14 cellular contexts compared by ENCODE assay signal in genomic region chr18:79905993-79906392, GRCh38. TPM values are rescaled to one million over a fixed set of nuclear protein-coding genes. Genes with fewer than 3 reads are reported as not detected.
DNase-seq lines count a peak whose midpoint lies in the region; ATAC-seq and TF ChIP-seq lines count a peak whose summit lies in the region.
"Had no signal": no experiment of that assay in that cellular context is flagged by ENCODE, and none has a peak within 500 bp of the region (broad histone marks: within the 10 kb centered on the region; RNA-seq: fewer than 3 reads in every experiment).

No MANE protein-coding gene starts in this region.

- no peaks in the 10 kb centered on the region for H3K36me3 ChIP-seq in smooth muscle cell (ENCODE audit: low read depth)

- H3K9me3 ChIP-seq in smooth muscle cell (replicated peaks; ENCODE audit: low read depth), result no peaks in the 10 kb centered on the region

- H3K4me1 Mint-ChIP-seq in activated T-cell treated with anti-CD3 and anti-CD28 coated beads, Interleukin-2, amount 50 U/mL, for 24 hours (ENCODE audit: low read depth), result peaks cover 16% of the 10 kb centered on the region
- H3K4me1 Mint-ChIP-seq in activated naive CD8-positive, alpha-beta T cell treated with anti-CD3 and anti-CD28 coated beads for 36 hours, result peaks cover 17% of the 10 kb centered on the region

- H3K27me3 Mint-ChIP-seq in activated T-cell treated with anti-CD3 and anti-CD28 coated beads, Interleukin-2, amount 50 U/mL, for 24 hours, result no peaks in the 10 kb centered on the region
- no peaks in the 10 kb centered on the region for H3K27me3 Mint-ChIP-seq in activated naive CD8-positive, alpha-beta T cell treated with anti-CD3 and anti-CD28 coated beads for 36 hours
- H3K27me3 Mint-ChIP-seq: CD4-positive, alpha-beta T cell had no signal

- DNase-seq in activated T-cell treated with anti-CD3 and anti-CD28 coated beads, Interleukin-2, amount 50 U/mL, for 24 hours, result no peak
- DNase-seq in activated T-cell treated with anti-CD3 and anti-CD28 coated beads for 4 hours (no peak), smooth muscle cell (lab: John Stamatoyannopoulos, UW; ENCODE audit: unreplicated experiment) (no peak), NCI-H748 treated with DMSO at 0.1 percent for 48 hours (lab: John Stamatoyannopoulos, UW) (no peak), germinal center (ENCODE audit: low spot score) (no peak)
- no peak for DNase-seq in activated naive CD8-positive, alpha-beta T cell treated with anti-CD3 and anti-CD28 coated beads for 36 hours
- DNase-seq: AML-193; CD4-positive, alpha-beta T cell; MG63; NCI-H1092 treated with DMSO at 0.1 percent for 48 hours; NCI-H1694; NCI-H446; PC-9 had no signal

- no peak overlapping the region for H3K4me3 Mint-ChIP-seq in activated T-cell treated with anti-CD3 and anti-CD28 coated beads, Interleukin-2, amount 50 U/mL, for 24 hours
- peak overlapping the region; percentile 11 for H3K4me3 Mint-ChIP-seq in activated naive CD8-positive, alpha-beta T cell treated with anti-CD3 and anti-CD28 coated beads for 36 hours
- H3K4me3 Mint-ChIP-seq: CD4-positive, alpha-beta T cell had no signal

- H3K9me3 Mint-ChIP-seq in activated T-cell treated with anti-CD3 and anti-CD28 coated beads, Interleukin-2, amount 50 U/mL, for 24 hours, result no peaks in the 10 kb centered on the region
- H3K9me3 Mint-ChIP-seq in activated naive CD8-positive, alpha-beta T cell treated with anti-CD3 and anti-CD28 coated beads for 36 hours, result no peaks in the 10 kb centered on the region
- H3K9me3 Mint-ChIP-seq: CD4-positive, alpha-beta T cell had no signal

- H3K4me3 ChIP-seq in smooth muscle cell, result no peak overlapping the region
- H3K4me3 ChIP-seq: MG63, PC-9 had no signal

- 50% methylated on average over 1 of the region's 1 CpG for WGBS in smooth muscle cell (ENCODE audit: low lambda C conversion rate)

- H3F3A ChIP-seq in smooth muscle cell (ENCODE audit: low read depth), result peaks cover 13% of the 10 kb centered on the region

- H2AFZ ChIP-seq in smooth muscle cell (ENCODE audit: low read depth), result no peak overlapping the region
- H2AFZ ChIP-seq: PC-9 had no signal

- peaks cover 38% of the 10 kb centered on the region for H3K36me3 Mint-ChIP-seq in activated T-cell treated with anti-CD3 and anti-CD28 coated beads, Interleukin-2, amount 50 U/mL, for 24 hours (ENCODE audit: low read depth)
- H3K36me3 Mint-ChIP-seq in activated naive CD8-positive, alpha-beta T cell treated with anti-CD3 and anti-CD28 coated beads for 36 hours, result peaks cover 22% of the 10 kb centered on the region

- no peak overlapping the region for H3K9ac ChIP-seq in smooth muscle cell (ENCODE audit: low read depth)

- H3K79me2 ChIP-seq in smooth muscle cell (ENCODE audit: low read depth), result peaks cover 4% of the 10 kb centered on the region

- peak overlapping the region; percentile 9 for H3K27ac Mint-ChIP-seq in activated T-cell treated with anti-CD3 and anti-CD28 coated beads, Interleukin-2, amount 50 U/mL, for 24 hours
- peak overlapping the region; percentile 39 for H3K27ac Mint-ChIP-seq in activated naive CD8-positive, alpha-beta T cell treated with anti-CD3 and anti-CD28 coated beads for 36 hours
- H3K27ac Mint-ChIP-seq: CD4-positive, alpha-beta T cell had no signal

- peak overlapping the region; percentile 49 for H3K27ac ChIP-seq in smooth muscle cell (ENCODE audit: low read depth)
- H3K27ac ChIP-seq: PC-9 had no signal

- peaks cover 34% of the 10 kb centered on the region for H4K20me1 ChIP-seq in smooth muscle cell (ENCODE audit: low read depth)

- ATAC-seq in GM21786 (IDR thresholded peaks at IDR 0.05; ENCODE audit: unreplicated experiment), result peak; percentile 52

- TF ChIP-seq CTCF in smooth muscle cell (IDR thresholded peaks at IDR 0.05; ENCODE audit: borderline replicate concordance, insufficient read depth, poor library complexity, severe bottlenecking), result no peak

- H3K27me3 ChIP-seq in smooth muscle cell (ENCODE audit: low read depth), result no peaks in the 10 kb centered on the region
- H3K27me3 ChIP-seq: MG63 had no signal

- peaks cover 5% of the 10 kb centered on the region for H3K4me1 ChIP-seq in smooth muscle cell (ENCODE audit: low read depth)

- H3K4me2 ChIP-seq in smooth muscle cell, result peak overlapping the region; percentile 52
- H3K4me2 ChIP-seq: PC-9 had no signal

RNA-seq across cellular contexts. Expression of gene SLC66A2, which starts 45.5 kb away (rescaled TPM):
- 10 to 100 TPM; 30.0 to 30.2 TPM for total RNA-seq in activated naive CD8-positive, alpha-beta T cell treated with anti-CD3 and anti-CD28 coated beads for 36 hours
- 21.2 and 23.6 TPM in 2 replicates for total RNA-seq in smooth muscle cell
- 37.2 and 37.9 TPM in 2 replicates for polyA plus RNA-seq in smooth muscle cell

RNA-seq across cellular contexts. Expression of gene HSBP1L1, which starts 58.5 kb away (rescaled TPM):
- 10 to 100 TPM; 11.2 to 14.5 TPM for total RNA-seq in activated naive CD8-positive, alpha-beta T cell treated with anti-CD3 and anti-CD28 coated beads for 36 hours
- 11.8 and 24.6 TPM in 2 replicates for total RNA-seq in smooth muscle cell
- polyA plus RNA-seq in smooth muscle cell, result 12.4 and 23.5 TPM in 2 replicates
